In genomic region chr10:80472234-80473095, GRCh38 we compare ENCODE assay signal across 8 cellular contexts. TPM values are rescaled to one million over a fixed set of nuclear protein-coding genes. Genes with fewer than 3 reads are reported as not detected.
DNase-seq lines count a peak whose midpoint lies in the region; ATAC-seq, FAIRE-seq and TF ChIP-seq lines count a peak whose summit lies in the region.

No MANE protein-coding gene starts in this region.

- H3K9ac ChIP-seq in kidney (ENCODE audit: low read length in 2 of 2) = no peak overlapping the region

- no peaks in the 10 kb centered on the region for H3K9me3 ChIP-seq in kidney (ENCODE audit: control insufficient read depth in 1 of 2, low read length in 2 of 2)

- H3K4me3 Mint-ChIP-seq in activated CD8-positive, alpha-beta memory T cell treated with anti-CD3 and anti-CD28 coated beads, Interleukin-2, amount 10 ng/mL, durations not matched to agents 7 days and 5 days = peak overlapping the region; percentile 2

- peaks cover 2 to 8% of the 10 kb centered on the region in 2 donors for H3K36me3 ChIP-seq in kidney (ENCODE audit: control insufficient read depth in 1 of 2, insufficient read depth in 2 of 2, low read length in 2 of 2)

- H3K36me3 Mint-ChIP-seq in activated CD8-positive, alpha-beta memory T cell treated with anti-CD3 and anti-CD28 coated beads, Interleukin-2, amount 10 ng/mL, durations not matched to agents 7 days and 5 days = peaks cover 55% of the 10 kb centered on the region

- H3K27ac Mint-ChIP-seq in activated CD8-positive, alpha-beta memory T cell treated with anti-CD3 and anti-CD28 coated beads, Interleukin-2, amount 10 ng/mL, durations not matched to agents 7 days and 5 days = peak overlapping the region; percentile 78

- peaks cover 82% of the 10 kb centered on the region for H3K4me1 Mint-ChIP-seq in activated CD8-positive, alpha-beta memory T cell treated with anti-CD3 and anti-CD28 coated beads, Interleukin-2, amount 10 ng/mL, durations not matched to agents 7 days and 5 days

- FAIRE-seq in kidney (lab: Jason Lieb, UNC) = no peak

- intact Hi-C loops in kidney (cut with DNase I) = no loop called here

- TF ChIP-seq CTCF in AG10803 (conservative IDR thresholded peaks at IDR 0.05; ENCODE audit: low read length) (no peak), kidney (IDR thresholded peaks at IDR 0.05; ENCODE audit: borderline replicate concordance, extremely low read depth, insufficient read depth) (no peak)

- H3K9me3 Mint-ChIP-seq in activated CD8-positive, alpha-beta memory T cell treated with anti-CD3 and anti-CD28 coated beads, Interleukin-2, amount 10 ng/mL, durations not matched to agents 7 days and 5 days (ENCODE audit: low read depth) = no peaks in the 10 kb centered on the region

- no peaks in the 10 kb centered on the region for H3K27me3 Mint-ChIP-seq in activated CD8-positive, alpha-beta memory T cell treated with anti-CD3 and anti-CD28 coated beads, Interleukin-2, amount 10 ng/mL, durations not matched to agents 7 days and 5 days

- no peak overlapping the region for H3K4me3 ChIP-seq in AG10803 (ENCODE audit: low read length)
- no peak overlapping the region for H3K4me3 ChIP-seq in kidney (ENCODE audit: low read length in 2 of 2)

- peaks cover 41 to 44% of the 10 kb centered on the region in 2 donors for H3K4me1 ChIP-seq in kidney (ENCODE audit: control insufficient read depth in 1 of 2, insufficient read depth in 1 of 2, low read depth in 1 of 2, low read length in 2 of 2)

- DNase-seq in AG10803 (ENCODE audit: low read depth) = peak; percentile 72
- DNase-seq in activated CD8-positive, alpha-beta memory T cell treated with anti-CD3 and anti-CD28 coated beads, Interleukin-2, amount 10 ng/mL, durations not matched to agents 7 days and 5 days = peak; percentile 66
- no peak for DNase-seq in kidney
- no peak for DNase-seq in DMS153 treated with DMSO at 0.1 percent for 48 hours (lab: John Stamatoyannopoulos, UW; ENCODE audit: unreplicated experiment)
- no peak for DNase-seq in CD1c-positive myeloid dendritic cell (ENCODE audit: extremely low spot score)
- DNase-seq in NCI-H774 (lab: John Stamatoyannopoulos, UW) = no peak

- H3K27ac ChIP-seq in kidney (ENCODE audit: low read depth in 2 of 2, low read length in 2 of 2) = peak overlapping the region; percentile 9 to 34

- CTCF ChIA-PET in activated CD8-positive, alpha-beta memory T cell treated with anti-CD3 and anti-CD28 coated beads, Interleukin-2, amount 10 ng/mL, durations not matched to agents 7 days and 5 days (lab: Charles Lee) = interaction anchor here (1.0 to 22.0 kb wide), 9 partner anchors 9 to 30 kb away, joined by 3 to 378 read pairs (median 5); no protein-coding TSS in a partner anchor

- ATAC-seq in GM18907 (IDR thresholded peaks at IDR 0.05; ENCODE audit: unreplicated experiment) (peak; percentile 96), HG03066 (IDR thresholded peaks at IDR 0.05; ENCODE audit: low read depth, unreplicated experiment) (peak; percentile 82)
- ATAC-seq in activated CD8-positive, alpha-beta memory T cell treated with anti-CD3 and anti-CD28 coated beads, Interleukin-2, amount 10 ng/mL, durations not matched to agents 7 days and 5 days = peak; percentile 65

RNA-seq across cellular contexts. Expression of gene TSPAN14, which starts 18.4 kb away (rescaled TPM):
- total RNA-seq in activated CD8-positive, alpha-beta memory T cell treated with anti-CD3 and anti-CD28 coated beads, Interleukin-2, amount 10 ng/mL, durations not matched to agents 7 days and 5 days = 100 to 1,000 TPM; 100 to 104 TPM
- 183 TPM for total RNA-seq in kidney
- 36.8 TPM for polyA plus RNA-seq in kidney (ENCODE audit: insufficient read depth, low read depth, low replicate concordance)

Comparison
In these comparisons a context has a peak if more than half of its experiments do, and no peak if none do; other contexts are left out.
1. DNase-seq: peak in AG10803 (single experiment) and activated CD8-positive, alpha-beta memory T cell treated with anti-CD3 and anti-CD28 coated beads, Interleukin-2, amount 10 ng/mL, durations not matched to agents 7 days and 5 days (single experiment); none in kidney (single experiment), DMS153 treated with DMSO at 0.1 percent for 48 hours (single experiment), CD1c-positive myeloid dendritic cell (single experiment) and NCI-H774 (single experiment).
2. Peak in every context shown above with its lines, with median percentiles within 50 percentile points of each other: ATAC-seq.